Comparison of ENCODE assay signal across 8 cellular contexts in the genomic region with DNA sequence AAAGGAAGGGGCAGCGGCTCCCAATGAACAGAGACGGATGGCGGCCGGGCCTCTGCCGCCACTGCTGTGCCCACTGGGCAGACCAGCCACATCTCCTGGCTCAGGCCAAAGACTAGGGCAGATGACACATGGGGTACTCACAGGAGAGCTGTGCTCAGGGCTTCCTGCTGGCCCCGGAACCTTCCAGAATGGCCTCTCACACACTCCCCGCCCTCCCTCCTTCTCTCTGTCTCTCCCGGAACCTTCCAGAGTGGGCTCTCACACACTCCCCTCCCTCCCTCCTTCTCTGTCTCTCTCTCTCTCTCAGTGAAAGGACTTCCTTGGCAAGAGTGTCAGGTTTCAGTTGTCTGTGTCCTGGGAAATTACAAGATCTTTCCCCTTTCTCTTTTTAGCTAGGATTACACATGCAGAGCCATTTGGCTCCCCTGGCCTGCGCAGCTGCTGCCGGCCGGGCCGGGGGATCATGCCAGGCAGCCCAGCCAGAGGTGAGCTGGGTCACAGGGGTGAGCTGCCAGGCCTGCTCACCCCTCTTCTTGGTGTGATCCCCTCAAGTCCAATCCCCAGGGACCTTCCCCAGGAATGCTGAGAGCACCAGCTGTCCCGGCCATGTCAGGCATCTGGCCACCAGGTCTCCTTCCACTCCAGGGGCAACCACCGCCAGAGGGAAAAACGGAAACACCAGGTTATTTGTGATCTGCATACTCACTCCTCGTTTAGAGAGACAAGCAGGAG. TPM values are rescaled to one million over a fixed set of nuclear protein-coding genes. Genes with fewer than 3 reads are reported as not detected.
A peak's percentile ranks its signal among the peaks of the same experiment; 100 is the strongest.
DNase-seq lines count a peak whose midpoint lies in the region; ATAC-seq and TF ChIP-seq lines count a peak whose summit lies in the region.
"Had no signal": no experiment of that assay in that cellular context is flagged by ENCODE, and none has a peak within 500 bp of the region (broad histone marks: within the 10 kb centered on the region; RNA-seq: fewer than 3 reads in every experiment).

No MANE protein-coding gene starts in this region.

- TF ChIP-seq POLR2A in adrenal gland (IDR thresholded peaks at IDR 0.05): no peak

- H2AFZ ChIP-seq in smooth muscle cell (ENCODE audit: low read depth): peak overlapping the region; percentile 92

- H3K36me3 Mint-ChIP-seq in WTC11: peaks cover 12% of the 10 kb centered on the region
- H3K36me3 Mint-ChIP-seq: activated naive CD8-positive, alpha-beta T cell had no signal

- H3K27me3 ChIP-seq in smooth muscle cell (ENCODE audit: low read depth): no peaks in the 10 kb centered on the region
- no peaks in the 10 kb centered on the region for H3K27me3 ChIP-seq in adrenal gland

- H3K4me3 Mint-ChIP-seq in WTC11: peak overlapping the region; percentile 64
- H3K4me3 Mint-ChIP-seq: activated naive CD8-positive, alpha-beta T cell had no signal

- peak; percentile 9 for DNase-seq in HT1080 (ENCODE audit: low read depth)
- peak; percentile 59 for DNase-seq in WTC11 (ENCODE audit: low spot score)
- DNase-seq in islet precursor cell: peak; percentile 90
- no peak for DNase-seq in smooth muscle cell (lab: John Stamatoyannopoulos, UW; ENCODE audit: unreplicated experiment)
- DNase-seq in GM03348 (ENCODE audit: low spot score): no peak
- DNase-seq in adrenal gland: no peak

- CTCF ChIA-PET in WTC11 (lab: Charles Lee): interaction anchor here (0.6 to 5.1 kb wide), 8 partner anchors 8 to 237 kb away, joined by 3 to 73 read pairs (median 4); no protein-coding TSS in a partner anchor

- TF ChIP-seq CTCF in WTC11 (IDR thresholded peaks at IDR 0.05) (no peak), smooth muscle cell (IDR thresholded peaks at IDR 0.05; ENCODE audit: borderline replicate concordance, insufficient read depth, poor library complexity, severe bottlenecking) (no peak), adrenal gland (IDR thresholded peaks at IDR 0.05) (no peak)

- H3K9me3 ChIP-seq in smooth muscle cell (replicated peaks; ENCODE audit: low read depth) (no peaks in the 10 kb centered on the region), adrenal gland (replicated peaks in 1 of 3) (no peaks in the 10 kb centered on the region)

- peak overlapping the region; percentile 19 for H3K27ac ChIP-seq in smooth muscle cell (ENCODE audit: low read depth)
- H3K27ac ChIP-seq in adrenal gland: no peak overlapping the region

- H3K36me3 ChIP-seq in smooth muscle cell (ENCODE audit: low read depth): no peaks in the 10 kb centered on the region
- H3K36me3 ChIP-seq in adrenal gland (replicated peaks in 1 of 2): no peaks in the 10 kb centered on the region

- H3K4me1 ChIP-seq in smooth muscle cell (ENCODE audit: low read depth) (peaks cover 46% of the 10 kb centered on the region), adrenal gland (replicated peaks in 1 of 2) (no peaks in the 10 kb centered on the region)

- no peak overlapping the region for H3K4me3 ChIP-seq in smooth muscle cell
- H3K4me3 ChIP-seq in adrenal gland: no peak overlapping the region

- peak overlapping the region; percentile 99 for H3K27ac Mint-ChIP-seq in WTC11
- H3K27ac Mint-ChIP-seq: activated naive CD8-positive, alpha-beta T cell had no signal

- H3K4me1 Mint-ChIP-seq in WTC11: peaks cover 96% of the 10 kb centered on the region

- peak overlapping the region; percentile 80 for H3K4me2 ChIP-seq in smooth muscle cell

- peak; percentile 55 for ATAC-seq in WTC11
- ATAC-seq in GM21526 (IDR thresholded peaks at IDR 0.05; ENCODE audit: low FRiP score, unreplicated experiment): no peak

- POLR2A ChIA-PET in WTC11 (lab: Charles Lee): interaction anchor here (2.5 to 4.1 kb wide), 2 partner anchors 11 to 105 kb away, joined by 9 to 29 read pairs; a partner anchor contains a TSS

- H3K9ac ChIP-seq in smooth muscle cell (ENCODE audit: low read depth): no peak overlapping the region

- H3F3A ChIP-seq in smooth muscle cell (ENCODE audit: low read depth): peaks cover 3% of the 10 kb centered on the region

- WGBS in smooth muscle cell (ENCODE audit: low lambda C conversion rate): 42% methylated on average over 16 of the region's 16 CpGs
- 58 to 78% (median 60%) methylated on average over 12 to 16 of the region's 16 CpGs for WGBS in adrenal gland, 4 donors

- no peaks in the 10 kb centered on the region for H4K20me1 ChIP-seq in smooth muscle cell (ENCODE audit: low read depth)

- H3K9me3 Mint-ChIP-seq in WTC11: no peaks in the 10 kb centered on the region

- H3K79me2 ChIP-seq in smooth muscle cell (ENCODE audit: low read depth): no peaks in the 10 kb centered on the region

- intact Hi-C loops in adrenal gland (cut with DNase I): no loop called here

- H3K27me3 Mint-ChIP-seq in WTC11 (ENCODE audit: low read depth): no peaks in the 10 kb centered on the region
- H3K27me3 Mint-ChIP-seq: activated naive CD8-positive, alpha-beta T cell had no signal

TF ChIP-seq in WTC11, 78 proteins besides CTCF, POLR2A, EP300 and RAD21 (continues in another document):
- TF ChIP-seq, protein P1, sequence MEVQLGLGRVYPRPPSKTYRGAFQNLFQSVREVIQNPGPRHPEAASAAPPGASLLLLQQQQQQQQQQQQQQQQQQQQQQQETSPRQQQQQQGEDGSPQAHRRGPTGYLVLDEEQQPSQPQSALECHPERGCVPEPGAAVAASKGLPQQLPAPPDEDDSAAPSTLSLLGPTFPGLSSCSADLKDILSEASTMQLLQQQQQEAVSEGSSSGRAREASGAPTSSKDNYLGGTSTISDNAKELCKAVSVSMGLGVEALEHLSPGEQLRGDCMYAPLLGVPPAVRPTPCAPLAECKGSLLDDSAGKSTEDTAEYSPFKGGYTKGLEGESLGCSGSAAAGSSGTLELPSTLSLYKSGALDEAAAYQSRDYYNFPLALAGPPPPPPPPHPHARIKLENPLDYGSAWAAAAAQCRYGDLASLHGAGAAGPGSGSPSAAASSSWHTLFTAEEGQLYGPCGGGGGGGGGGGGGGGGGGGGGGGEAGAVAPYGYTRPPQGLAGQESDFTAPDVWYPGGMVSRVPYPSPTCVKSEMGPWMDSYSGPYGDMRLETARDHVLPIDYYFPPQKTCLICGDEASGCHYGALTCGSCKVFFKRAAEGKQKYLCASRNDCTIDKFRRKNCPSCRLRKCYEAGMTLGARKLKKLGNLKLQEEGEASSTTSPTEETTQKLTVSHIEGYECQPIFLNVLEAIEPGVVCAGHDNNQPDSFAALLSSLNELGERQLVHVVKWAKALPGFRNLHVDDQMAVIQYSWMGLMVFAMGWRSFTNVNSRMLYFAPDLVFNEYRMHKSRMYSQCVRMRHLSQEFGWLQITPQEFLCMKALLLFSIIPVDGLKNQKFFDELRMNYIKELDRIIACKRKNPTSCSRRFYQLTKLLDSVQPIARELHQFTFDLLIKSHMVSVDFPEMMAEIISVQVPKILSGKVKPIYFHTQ (CRISPR knock-in tag; IDR thresholded peaks at IDR 0.05): no peak
- TF ChIP-seq ZNF396 (CRISPR knock-in tag; IDR thresholded peaks at IDR 0.05; ENCODE audit: borderline replicate concordance) (no peak), SP1 (CRISPR knock-in tag; conservative IDR thresholded peaks at IDR 0.05) (peak; percentile 40; the same call in 1 of the 2 replicates), NFATC4 (CRISPR knock-in tag; IDR thresholded peaks at IDR 0.05) (no peak), ZBTB21 (CRISPR knock-in tag; IDR thresholded peaks at IDR 0.05; ENCODE audit: borderline replicate concordance) (no peak), ZNF121 (CRISPR knock-in tag; IDR thresholded peaks at IDR 0.05) (no peak), HMGA2 (CRISPR knock-in tag; IDR thresholded peaks at IDR 0.05) (no peak), TEAD1 (CRISPR knock-in tag; IDR thresholded peaks at IDR 0.05) (no peak), GRHL2 (CRISPR knock-in tag; IDR thresholded peaks at IDR 0.05; ENCODE audit: insufficient replicate concordance, severe bottlenecking) (no peak), ZNF317 (CRISPR knock-in tag; IDR thresholded peaks at IDR 0.05; ENCODE audit: borderline replicate concordance, low read depth) (no peak)
- TF ChIP-seq, protein P2, sequence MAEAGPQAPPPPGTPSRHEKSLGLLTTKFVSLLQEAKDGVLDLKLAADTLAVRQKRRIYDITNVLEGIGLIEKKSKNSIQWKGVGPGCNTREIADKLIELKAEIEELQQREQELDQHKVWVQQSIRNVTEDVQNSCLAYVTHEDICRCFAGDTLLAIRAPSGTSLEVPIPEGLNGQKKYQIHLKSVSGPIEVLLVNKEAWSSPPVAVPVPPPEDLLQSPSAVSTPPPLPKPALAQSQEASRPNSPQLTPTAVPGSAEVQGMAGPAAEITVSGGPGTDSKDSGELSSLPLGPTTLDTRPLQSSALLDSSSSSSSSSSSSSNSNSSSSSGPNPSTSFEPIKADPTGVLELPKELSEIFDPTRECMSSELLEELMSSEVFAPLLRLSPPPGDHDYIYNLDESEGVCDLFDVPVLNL (CRISPR knock-in tag; IDR thresholded peaks at IDR 0.05; ENCODE audit: borderline replicate concordance, low read depth): no peak
- TF ChIP-seq, protein P3, sequence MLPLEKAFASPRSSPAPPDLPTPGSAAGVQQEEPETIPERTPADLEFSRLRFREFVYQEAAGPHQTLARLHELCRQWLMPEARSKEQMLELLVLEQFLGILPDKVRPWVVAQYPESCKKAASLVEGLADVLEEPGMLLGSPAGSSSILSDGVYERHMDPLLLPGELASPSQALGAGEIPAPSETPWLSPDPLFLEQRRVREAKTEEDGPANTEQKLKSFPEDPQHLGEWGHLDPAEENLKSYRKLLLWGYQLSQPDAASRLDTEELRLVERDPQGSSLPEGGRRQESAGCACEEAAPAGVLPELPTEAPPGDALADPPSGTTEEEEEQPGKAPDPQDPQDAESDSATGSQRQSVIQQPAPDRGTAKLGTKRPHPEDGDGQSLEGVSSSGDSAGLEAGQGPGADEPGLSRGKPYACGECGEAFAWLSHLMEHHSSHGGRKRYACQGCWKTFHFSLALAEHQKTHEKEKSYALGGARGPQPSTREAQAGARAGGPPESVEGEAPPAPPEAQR (CRISPR knock-in tag; IDR thresholded peaks at IDR 0.05): no peak

RNA-seq across cellular contexts. Expression of a gene that starts 45.3 kb away (rescaled TPM):
- not detected in 2 replicates for total RNA-seq in HT1080 (2014; rRNA removed; shearing (Covaris generic))
- 0.33 and 0.40 TPM in 2 replicates for polyA plus RNA-seq in HT1080 (2015; cell fraction: cytosol; rRNA removed)
- polyA plus RNA-seq in HT1080 (2015; cell fraction: nucleus; rRNA removed): not detected in 2 replicates
- total RNA-seq in WTC11 (2021): 20.0 to 22.3 TPM (median 21.6 TPM) in 3 replicates
- total RNA-seq in smooth muscle cell: 14.6 and 14.9 TPM in 2 replicates
- polyA plus RNA-seq in smooth muscle cell: 16.9 and 17.7 TPM in 2 replicates
- 10 to 100 TPM; 11.2 to 58.2 (median 19.7) TPM for total RNA-seq in adrenal gland
- polyA plus RNA-seq in adrenal gland: 10 to 100 TPM; 10.7 to 25.6 (median 13.2) TPM

Comparison
In these comparisons a context has a peak if more than half of its experiments do, and no peak if none do; other contexts are left out.
1. DNase-seq: peak in HT1080 (single experiment), WTC11 (single experiment) and islet precursor cell (single experiment); none in smooth muscle cell (single experiment), GM03348 (single experiment) and adrenal gland (0 of 7).
2. RNA of a gene that starts 45.3 kb away (total RNA-seq): 11.2 to 58.2 TPM in adrenal gland, 20.0 to 22.3 TPM in WTC11 and 14.6 to 14.9 TPM in smooth muscle cell; not detected in HT1080; every median in the first group is over 10 times any median in the second.